1 cellular context compared by ENCODE assay signal in the genomic region with DNA sequence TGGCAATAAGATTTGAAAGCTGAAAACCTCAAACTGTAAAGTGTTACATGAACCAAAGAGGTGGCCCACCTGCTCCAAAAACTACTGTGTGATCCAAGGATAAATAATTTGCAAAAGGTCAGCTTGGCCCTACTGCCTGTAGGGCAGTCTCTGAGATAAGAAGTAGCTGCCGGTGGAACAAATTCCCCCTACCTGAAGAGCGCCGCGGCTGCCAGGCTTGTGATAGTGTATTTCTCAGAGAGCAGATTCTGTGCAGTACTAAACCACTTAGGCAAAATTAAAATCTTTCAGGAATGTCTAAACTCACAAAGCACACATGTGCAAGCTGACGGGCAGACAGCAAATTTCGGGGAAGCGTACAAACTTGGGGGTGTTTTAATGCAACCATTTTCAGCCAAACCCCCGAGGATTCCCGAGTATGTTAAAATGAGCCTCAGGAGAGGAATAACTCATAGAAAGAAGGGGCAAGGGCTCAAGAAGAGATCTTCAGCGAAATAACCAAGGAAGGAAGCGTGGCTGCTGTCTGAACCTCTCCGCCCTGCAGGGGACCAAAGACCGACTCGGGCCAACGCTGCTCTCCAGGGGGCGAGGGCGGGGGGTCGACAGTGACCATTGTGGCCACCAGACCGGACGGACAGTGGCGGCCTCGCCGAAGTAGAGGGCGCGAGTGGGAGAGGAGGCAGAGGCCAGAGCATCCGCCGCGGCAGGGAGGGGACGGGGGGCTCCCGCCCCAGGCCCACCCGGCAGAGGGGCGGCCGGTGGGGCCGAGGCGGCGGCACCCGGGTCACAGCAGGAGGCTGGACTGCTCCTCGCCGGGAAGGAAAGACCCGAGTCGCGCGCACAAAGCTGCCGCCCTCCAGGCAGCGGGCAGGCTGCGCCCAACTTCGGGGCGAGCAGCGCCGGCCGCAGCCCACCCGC.
TF ChIP-seq lines count a peak whose summit lies in the region.

No MANE protein-coding gene starts in this region.

TF ChIP-seq in HepG2, 621 proteins besides CTCF, POLR2A, EP300 and RAD21 (continues in another document):
- TF ChIP-seq MED1 (CRISPR knock-in tag; IDR thresholded peaks at IDR 0.05) (0 out of 2 replicates have a peak, but pooled peaks have one; percentile 12), ZNF777 (CRISPR knock-in tag; IDR thresholded peaks at IDR 0.05) (peak; percentile 51; the same call in 1 of the 2 replicates), ZBTB7B (CRISPR knock-in tag; IDR thresholded peaks at IDR 0.05) (peak; percentile 21; the same call in 1 of the 2 replicates), SAP130 (CRISPR knock-in tag; IDR thresholded peaks at IDR 0.05; ENCODE audit: low read depth) (peak; percentile 39; the same call in 1 of the 2 replicates), ASH2L (IDR thresholded peaks at IDR 0.05; ENCODE audit: insufficient read length, low read depth, low read length) (peak; percentile 65), ZBTB8A (CRISPR knock-in tag; IDR thresholded peaks at IDR 0.05; ENCODE audit: borderline replicate concordance, low read depth) (0 out of 2 replicates have a peak, but pooled peaks have one; percentile 10), ZNF232 (CRISPR knock-in tag; IDR thresholded peaks at IDR 0.05; ENCODE audit: borderline replicate concordance) (peak; percentile 60; the same call in 1 of the 2 replicates), POLR2AphosphoS5 (IDR thresholded peaks at IDR 0.05; ENCODE audit: low read depth, low read length) (no peak), ZBTB7A (CRISPR knock-in tag; IDR thresholded peaks at IDR 0.05) (peak; percentile 93), ZNF607 (CRISPR knock-in tag; IDR thresholded peaks at IDR 0.05; ENCODE audit: borderline replicate concordance) (peak; percentile 60; the same call in 1 of the 2 replicates), ZNF883 (CRISPR knock-in tag; IDR thresholded peaks at IDR 0.05; ENCODE audit: not compliant biosample characterization) (no peak), KDM5B (CRISPR knock-in tag; IDR thresholded peaks at IDR 0.05; ENCODE audit: borderline replicate concordance) (0 out of 2 replicates have a peak, but pooled peaks have one; percentile 50), ZNF543 (CRISPR knock-in tag; IDR thresholded peaks at IDR 0.05) (0 out of 2 replicates have a peak, but pooled peaks have one; percentile 51), ZNF547 (CRISPR knock-in tag; IDR thresholded peaks at IDR 0.05) (0 out of 2 replicates have a peak, but pooled peaks have one; percentile 8), ZNF441 (CRISPR knock-in tag; IDR thresholded peaks at IDR 0.05; ENCODE audit: borderline replicate concordance) (0 out of 2 replicates have a peak, but pooled peaks have one; percentile 28), PAF1 (CRISPR knock-in tag; IDR thresholded peaks at IDR 0.05) (no peak), PHF8 (CRISPR knock-in tag; IDR thresholded peaks at IDR 0.05) (0 out of 2 replicates have a peak, but pooled peaks have one; percentile 6), TEAD2 (CRISPR knock-in tag; IDR thresholded peaks at IDR 0.05) (no peak)
- TF ChIP-seq, protein P1, sequence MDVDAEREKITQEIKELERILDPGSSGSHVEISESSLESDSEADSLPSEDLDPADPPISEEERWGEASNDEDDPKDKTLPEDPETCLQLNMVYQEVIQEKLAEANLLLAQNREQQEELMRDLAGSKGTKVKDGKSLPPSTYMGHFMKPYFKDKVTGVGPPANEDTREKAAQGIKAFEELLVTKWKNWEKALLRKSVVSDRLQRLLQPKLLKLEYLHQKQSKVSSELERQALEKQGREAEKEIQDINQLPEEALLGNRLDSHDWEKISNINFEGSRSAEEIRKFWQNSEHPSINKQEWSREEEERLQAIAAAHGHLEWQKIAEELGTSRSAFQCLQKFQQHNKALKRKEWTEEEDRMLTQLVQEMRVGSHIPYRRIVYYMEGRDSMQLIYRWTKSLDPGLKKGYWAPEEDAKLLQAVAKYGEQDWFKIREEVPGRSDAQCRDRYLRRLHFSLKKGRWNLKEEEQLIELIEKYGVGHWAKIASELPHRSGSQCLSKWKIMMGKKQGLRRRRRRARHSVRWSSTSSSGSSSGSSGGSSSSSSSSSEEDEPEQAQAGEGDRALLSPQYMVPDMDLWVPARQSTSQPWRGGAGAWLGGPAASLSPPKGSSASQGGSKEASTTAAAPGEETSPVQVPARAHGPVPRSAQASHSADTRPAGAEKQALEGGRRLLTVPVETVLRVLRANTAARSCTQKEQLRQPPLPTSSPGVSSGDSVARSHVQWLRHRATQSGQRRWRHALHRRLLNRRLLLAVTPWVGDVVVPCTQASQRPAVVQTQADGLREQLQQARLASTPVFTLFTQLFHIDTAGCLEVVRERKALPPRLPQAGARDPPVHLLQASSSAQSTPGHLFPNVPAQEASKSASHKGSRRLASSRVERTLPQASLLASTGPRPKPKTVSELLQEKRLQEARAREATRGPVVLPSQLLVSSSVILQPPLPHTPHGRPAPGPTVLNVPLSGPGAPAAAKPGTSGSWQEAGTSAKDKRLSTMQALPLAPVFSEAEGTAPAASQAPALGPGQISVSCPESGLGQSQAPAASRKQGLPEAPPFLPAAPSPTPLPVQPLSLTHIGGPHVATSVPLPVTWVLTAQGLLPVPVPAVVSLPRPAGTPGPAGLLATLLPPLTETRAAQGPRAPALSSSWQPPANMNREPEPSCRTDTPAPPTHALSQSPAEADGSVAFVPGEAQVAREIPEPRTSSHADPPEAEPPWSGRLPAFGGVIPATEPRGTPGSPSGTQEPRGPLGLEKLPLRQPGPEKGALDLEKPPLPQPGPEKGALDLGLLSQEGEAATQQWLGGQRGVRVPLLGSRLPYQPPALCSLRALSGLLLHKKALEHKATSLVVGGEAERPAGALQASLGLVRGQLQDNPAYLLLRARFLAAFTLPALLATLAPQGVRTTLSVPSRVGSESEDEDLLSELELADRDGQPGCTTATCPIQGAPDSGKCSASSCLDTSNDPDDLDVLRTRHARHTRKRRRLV (CRISPR knock-in tag; IDR thresholded peaks at IDR 0.05) = no peak
- TF ChIP-seq, protein P2, sequence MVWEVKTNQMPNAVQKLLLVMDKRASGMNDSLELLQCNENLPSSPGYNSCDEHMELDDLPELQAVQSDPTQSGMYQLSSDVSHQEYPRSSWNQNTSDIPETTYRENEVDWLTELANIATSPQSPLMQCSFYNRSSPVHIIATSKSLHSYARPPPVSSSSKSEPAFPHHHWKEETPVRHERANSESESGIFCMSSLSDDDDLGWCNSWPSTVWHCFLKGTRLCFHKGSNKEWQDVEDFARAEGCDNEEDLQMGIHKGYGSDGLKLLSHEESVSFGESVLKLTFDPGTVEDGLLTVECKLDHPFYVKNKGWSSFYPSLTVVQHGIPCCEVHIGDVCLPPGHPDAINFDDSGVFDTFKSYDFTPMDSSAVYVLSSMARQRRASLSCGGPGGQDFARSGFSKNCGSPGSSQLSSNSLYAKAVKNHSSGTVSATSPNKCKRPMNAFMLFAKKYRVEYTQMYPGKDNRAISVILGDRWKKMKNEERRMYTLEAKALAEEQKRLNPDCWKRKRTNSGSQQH (CRISPR knock-in tag; IDR thresholded peaks at IDR 0.05; ENCODE audit: low read depth) = 0 out of 2 replicates have a peak, but pooled peaks have one; percentile 8
- TF ChIP-seq, protein P3, sequence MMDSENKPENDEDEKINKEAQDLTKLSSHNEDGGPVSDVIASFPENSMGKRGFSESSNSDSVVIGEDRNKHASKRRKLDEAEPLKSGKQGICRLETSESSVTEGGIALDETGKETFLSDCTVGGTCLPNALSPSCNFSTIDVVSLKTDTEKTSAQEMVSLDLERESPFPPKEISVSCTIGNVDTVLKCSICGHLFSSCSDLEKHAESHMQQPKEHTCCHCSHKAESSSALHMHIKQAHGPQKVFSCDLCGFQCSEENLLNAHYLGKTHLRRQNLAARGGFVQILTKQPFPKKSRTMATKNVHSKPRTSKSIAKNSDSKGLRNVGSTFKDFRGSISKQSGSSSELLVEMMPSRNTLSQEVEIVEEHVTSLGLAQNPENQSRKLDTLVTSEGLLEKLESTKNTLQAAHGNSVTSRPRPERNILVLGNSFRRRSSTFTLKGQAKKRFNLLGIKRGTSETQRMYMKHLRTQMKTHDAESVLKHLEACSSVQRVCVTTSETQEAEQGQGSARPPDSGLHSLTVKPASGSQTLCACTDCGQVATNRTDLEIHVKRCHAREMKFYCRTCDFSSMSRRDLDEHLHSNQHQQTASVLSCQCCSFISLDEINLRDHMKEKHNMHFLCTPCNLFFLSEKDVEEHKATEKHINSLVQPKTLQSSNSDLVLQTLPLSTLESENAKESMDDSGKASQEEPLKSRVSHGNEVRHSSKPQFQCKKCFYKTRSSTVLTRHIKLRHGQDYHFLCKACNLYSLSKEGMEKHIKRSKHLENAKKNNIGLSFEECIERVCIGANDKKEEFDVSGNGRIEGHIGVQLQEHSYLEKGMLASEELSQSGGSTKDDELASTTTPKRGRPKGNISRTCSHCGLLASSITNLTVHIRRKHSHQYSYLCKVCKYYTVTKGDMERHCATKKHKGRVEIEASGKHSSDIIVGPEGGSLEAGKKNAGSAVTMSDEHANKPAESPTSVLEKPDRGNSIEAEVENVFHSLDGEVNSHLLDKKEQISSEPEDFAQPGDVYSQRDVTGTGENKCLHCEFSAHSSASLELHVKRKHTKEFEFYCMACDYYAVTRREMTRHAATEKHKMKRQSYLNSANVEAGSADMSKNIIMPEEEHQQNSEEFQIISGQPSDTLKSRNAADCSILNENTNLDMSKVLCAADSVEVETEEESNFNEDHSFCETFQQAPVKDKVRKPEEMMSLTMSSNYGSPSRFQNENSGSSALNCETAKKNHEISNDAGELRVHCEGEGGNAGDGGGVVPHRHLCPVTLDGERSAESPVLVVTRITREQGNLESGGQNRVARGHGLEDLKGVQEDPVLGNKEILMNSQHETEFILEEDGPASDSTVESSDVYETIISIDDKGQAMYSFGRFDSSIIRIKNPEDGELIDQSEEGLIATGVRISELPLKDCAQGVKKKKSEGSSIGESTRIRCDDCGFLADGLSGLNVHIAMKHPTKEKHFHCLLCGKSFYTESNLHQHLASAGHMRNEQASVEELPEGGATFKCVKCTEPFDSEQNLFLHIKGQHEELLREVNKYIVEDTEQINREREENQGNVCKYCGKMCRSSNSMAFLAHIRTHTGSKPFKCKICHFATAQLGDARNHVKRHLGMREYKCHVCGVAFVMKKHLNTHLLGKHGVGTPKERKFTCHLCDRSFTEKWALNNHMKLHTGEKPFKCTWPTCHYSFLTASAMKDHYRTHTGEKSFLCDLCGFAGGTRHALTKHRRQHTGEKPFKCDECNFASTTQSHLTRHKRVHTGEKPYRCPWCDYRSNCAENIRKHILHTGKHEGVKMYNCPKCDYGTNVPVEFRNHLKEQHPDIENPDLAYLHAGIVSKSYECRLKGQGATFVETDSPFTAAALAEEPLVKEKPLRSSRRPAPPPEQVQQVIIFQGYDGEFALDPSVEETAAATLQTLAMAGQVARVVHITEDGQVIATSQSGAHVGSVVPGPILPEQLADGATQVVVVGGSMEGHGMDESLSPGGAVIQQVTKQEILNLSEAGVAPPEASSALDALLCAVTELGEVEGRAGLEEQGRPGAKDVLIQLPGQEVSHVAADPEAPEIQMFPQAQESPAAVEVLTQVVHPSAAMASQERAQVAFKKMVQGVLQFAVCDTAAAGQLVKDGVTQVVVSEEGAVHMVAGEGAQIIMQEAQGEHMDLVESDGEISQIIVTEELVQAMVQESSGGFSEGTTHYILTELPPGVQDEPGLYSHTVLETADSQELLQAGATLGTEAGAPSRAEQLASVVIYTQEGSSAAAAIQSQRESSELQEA (CRISPR knock-in tag; IDR thresholded peaks at IDR 0.05; ENCODE audit: not compliant biosample characterization) = peak; percentile 11
- TF ChIP-seq, protein P4, sequence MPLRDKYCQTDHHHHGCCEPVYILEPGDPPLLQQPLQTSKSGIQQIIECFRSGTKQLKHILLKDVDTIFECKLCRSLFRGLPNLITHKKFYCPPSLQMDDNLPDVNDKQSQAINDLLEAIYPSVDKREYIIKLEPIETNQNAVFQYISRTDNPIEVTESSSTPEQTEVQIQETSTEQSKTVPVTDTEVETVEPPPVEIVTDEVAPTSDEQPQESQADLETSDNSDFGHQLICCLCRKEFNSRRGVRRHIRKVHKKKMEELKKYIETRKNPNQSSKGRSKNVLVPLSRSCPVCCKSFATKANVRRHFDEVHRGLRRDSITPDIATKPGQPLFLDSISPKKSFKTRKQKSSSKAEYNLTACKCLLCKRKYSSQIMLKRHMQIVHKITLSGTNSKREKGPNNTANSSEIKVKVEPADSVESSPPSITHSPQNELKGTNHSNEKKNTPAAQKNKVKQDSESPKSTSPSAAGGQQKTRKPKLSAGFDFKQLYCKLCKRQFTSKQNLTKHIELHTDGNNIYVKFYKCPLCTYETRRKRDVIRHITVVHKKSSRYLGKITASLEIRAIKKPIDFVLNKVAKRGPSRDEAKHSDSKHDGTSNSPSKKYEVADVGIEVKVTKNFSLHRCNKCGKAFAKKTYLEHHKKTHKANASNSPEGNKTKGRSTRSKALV (CRISPR knock-in tag; IDR thresholded peaks at IDR 0.05) = 0 out of 2 replicates have a peak, but pooled peaks have one; percentile 35
- TF ChIP-seq, protein P5, sequence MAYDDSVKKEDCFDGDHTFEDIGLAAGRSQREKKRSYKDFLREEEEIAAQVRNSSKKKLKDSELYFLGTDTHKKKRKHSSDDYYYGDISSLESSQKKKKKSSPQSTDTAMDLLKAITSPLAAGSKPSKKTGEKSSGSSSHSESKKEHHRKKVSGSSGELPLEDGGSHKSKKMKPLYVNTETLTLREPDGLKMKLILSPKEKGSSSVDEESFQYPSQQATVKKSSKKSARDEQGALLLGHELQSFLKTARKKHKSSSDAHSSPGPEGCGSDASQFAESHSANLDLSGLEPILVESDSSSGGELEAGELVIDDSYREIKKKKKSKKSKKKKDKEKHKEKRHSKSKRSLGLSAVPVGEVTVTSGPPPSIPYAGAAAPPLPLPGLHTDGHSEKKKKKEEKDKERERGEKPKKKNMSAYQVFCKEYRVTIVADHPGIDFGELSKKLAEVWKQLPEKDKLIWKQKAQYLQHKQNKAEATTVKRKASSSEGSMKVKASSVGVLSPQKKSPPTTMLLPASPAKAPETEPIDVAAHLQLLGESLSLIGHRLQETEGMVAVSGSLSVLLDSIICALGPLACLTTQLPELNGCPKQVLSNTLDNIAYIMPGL (CRISPR knock-in tag; IDR thresholded peaks at IDR 0.05; ENCODE audit: borderline replicate concordance in 1 of 2, low read depth in 1 of 2) = peak in 1 of 2 experiments; percentile 45; a peak in 3 of 4 replicates
- TF ChIP-seq, protein P6, sequence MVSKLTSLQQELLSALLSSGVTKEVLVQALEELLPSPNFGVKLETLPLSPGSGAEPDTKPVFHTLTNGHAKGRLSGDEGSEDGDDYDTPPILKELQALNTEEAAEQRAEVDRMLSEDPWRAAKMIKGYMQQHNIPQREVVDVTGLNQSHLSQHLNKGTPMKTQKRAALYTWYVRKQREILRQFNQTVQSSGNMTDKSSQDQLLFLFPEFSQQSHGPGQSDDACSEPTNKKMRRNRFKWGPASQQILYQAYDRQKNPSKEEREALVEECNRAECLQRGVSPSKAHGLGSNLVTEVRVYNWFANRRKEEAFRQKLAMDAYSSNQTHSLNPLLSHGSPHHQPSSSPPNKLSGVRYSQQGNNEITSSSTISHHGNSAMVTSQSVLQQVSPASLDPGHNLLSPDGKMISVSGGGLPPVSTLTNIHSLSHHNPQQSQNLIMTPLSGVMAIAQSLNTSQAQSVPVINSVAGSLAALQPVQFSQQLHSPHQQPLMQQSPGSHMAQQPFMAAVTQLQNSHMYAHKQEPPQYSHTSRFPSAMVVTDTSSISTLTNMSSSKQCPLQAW (CRISPR knock-in tag; IDR thresholded peaks at IDR 0.05) = no peak
